In the genomic region with DNA sequence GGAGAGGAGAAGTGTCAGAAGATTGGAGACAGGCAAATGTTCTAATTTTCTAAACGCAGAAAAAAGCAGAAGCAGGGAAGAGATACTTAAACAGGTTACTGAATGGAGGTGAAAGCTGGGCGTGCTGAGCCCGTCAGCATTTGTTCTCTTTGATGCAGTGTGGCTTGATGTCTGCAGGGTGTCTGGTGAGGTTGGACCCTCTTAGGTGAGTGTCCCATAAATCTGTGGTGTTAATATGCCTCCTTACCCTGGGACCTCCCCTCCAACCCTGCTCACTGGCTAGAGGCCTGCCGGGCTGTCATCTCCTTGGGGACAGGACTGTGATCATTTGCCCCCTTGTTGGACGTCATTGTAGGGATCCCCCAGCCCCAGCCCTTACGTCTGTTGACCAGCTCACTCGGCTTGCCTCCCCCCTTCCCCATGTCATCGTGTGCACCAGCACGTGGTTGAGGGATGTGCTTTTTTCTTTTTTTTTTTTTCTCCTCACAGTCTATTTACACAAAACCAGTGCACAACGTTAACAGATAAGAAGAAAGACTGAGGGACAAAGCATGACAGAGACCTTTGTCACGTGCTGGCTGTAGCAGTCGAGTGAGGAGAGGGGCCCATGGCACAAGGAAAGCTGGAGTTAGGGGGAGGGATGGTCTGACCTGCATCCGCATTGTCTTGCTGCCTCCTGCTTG, we compare ENCODE assay signal across 12 cellular contexts. TPM values are rescaled to one million over a fixed set of nuclear protein-coding genes. Genes with fewer than 3 reads are reported as not detected.
DNase-seq lines count a peak whose midpoint lies in the region; ATAC-seq and TF ChIP-seq lines count a peak whose summit lies in the region.
"Had no signal": no experiment of that assay in that cellular context is flagged by ENCODE, and none has a peak within 500 bp of the region (broad histone marks: within the 10 kb centered on the region; RNA-seq: fewer than 3 reads in every experiment).

No MANE protein-coding gene starts in this region.

- H4K20me1 ChIP-seq in BLaER1 treated with 17β-estradiol and CSF1 and Interleukin-3, amounts not matched to agents 10 nM and 100 nM: peaks cover 0 to 28% (median 0%) of the 10 kb centered on the region in 11 experiments; a peak in 3 of 22 replicates
- no peaks in the 10 kb centered on the region for H4K20me1 ChIP-seq in DOHH2 (ENCODE audit: control insufficient read depth, insufficient read depth, low read depth, low read length)

- peaks cover 64 to 91% (median 88%) of the 10 kb centered on the region in 10 experiments for H3K4me1 ChIP-seq in BLaER1 treated with 17β-estradiol and CSF1 and Interleukin-3, amounts not matched to agents 10 nM and 100 nM
- H3K4me1 ChIP-seq in DOHH2 (ENCODE audit: control insufficient read depth, low read length) (peaks cover 84% of the 10 kb centered on the region), muscle layer of duodenum (ENCODE audit: control insufficient read depth in 1 of 2, insufficient read depth in 2 of 2, low read length in 2 of 2) (peaks cover 50 to 52% of the 10 kb centered on the region in 2 donors)

- no peaks in the 10 kb centered on the region for H3K27me3 Mint-ChIP-seq in activated CD8-positive, alpha-beta T cell treated with anti-CD3 and anti-CD28 coated beads for 36 hours

- TF ChIP-seq CTCF in DOHH2 (IDR thresholded peaks at IDR 0.05; ENCODE audit: low read depth, low read length, poor library complexity, severe bottlenecking) (no peak), brain microvascular endothelial cell (IDR thresholded peaks at IDR 0.05; ENCODE audit: low read depth, low read length, missing control alignments) (no peak)
- TF ChIP-seq CTCF in activated CD8-positive, alpha-beta T cell treated with anti-CD3 and anti-CD28 coated beads for 36 hours (IDR thresholded peaks at IDR 0.05): no peak

- peak overlapping the region in 10 of 11 experiments; percentile 47 to 100 (median 98); a peak in 20 of 22 replicates for H3K27ac ChIP-seq in BLaER1 treated with 17β-estradiol and CSF1 and Interleukin-3, amounts not matched to agents 10 nM and 100 nM
- H3K27ac ChIP-seq in DOHH2 (ENCODE audit: low read depth, low read length) (peak overlapping the region; percentile 64), muscle layer of duodenum (ENCODE audit: low read length) (peak overlapping the region; percentile 18), brain microvascular endothelial cell (no peak overlapping the region)
- H3K27ac ChIP-seq: body of pancreas, lower lobe of right lung had no signal

- H3K36me3 Mint-ChIP-seq in activated CD8-positive, alpha-beta T cell treated with anti-CD3 and anti-CD28 coated beads for 36 hours (ENCODE audit: low read depth): peaks cover 67% of the 10 kb centered on the region

- peak overlapping the region; percentile 8 for H3K4me3 Mint-ChIP-seq in activated CD8-positive, alpha-beta T cell treated with anti-CD3 and anti-CD28 coated beads for 36 hours

- intact Hi-C loops in activated CD8-positive, alpha-beta T cell treated with anti-CD3 and anti-CD28 coated beads for 36 hours (cut with micrococcal nuclease): no loop called here

- peaks cover 0 to 45% (median 27%) of the 10 kb centered on the region in 11 experiments; a peak in 13 of 22 replicates for H3K9me3 ChIP-seq in BLaER1 treated with 17β-estradiol and CSF1 and Interleukin-3, amounts not matched to agents 10 nM and 100 nM (replicated peaks in 1 of 11)
- H3K9me3 ChIP-seq in DOHH2 (ENCODE audit: control insufficient read depth, insufficient read depth, low read length): no peaks in the 10 kb centered on the region
- H3K9me3 ChIP-seq in muscle layer of duodenum (ENCODE audit: control insufficient read depth in 1 of 2, low read length in 2 of 2): no peaks in the 10 kb centered on the region
- H3K9me3 ChIP-seq: body of pancreas, lower lobe of right lung, SK-N-SH had no signal

- H3K27ac Mint-ChIP-seq in activated CD8-positive, alpha-beta T cell treated with anti-CD3 and anti-CD28 coated beads for 36 hours: peak overlapping the region; percentile 93

- in situ Hi-C loops in brain microvascular endothelial cell (cut with HindIII; ENCODE audit: low pct_ligation_motif_present, low sequenced_read_pairs): no loop called here

- H3K9me2 ChIP-seq in DOHH2 (replicated peaks; ENCODE audit: control insufficient read depth, low read length): no peaks in the 10 kb centered on the region
- H3K9me2 ChIP-seq: SK-N-SH had no signal

- CTCF ChIA-PET in activated CD8-positive, alpha-beta T cell treated with anti-CD3 and anti-CD28 coated beads for 36 hours (lab: Charles Lee): interaction anchor here (0.9 to 1.5 kb wide), 3 partner anchors 23 to 56 kb away, joined by 3 to 5 read pairs (median 3); no protein-coding TSS in a partner anchor

- no peaks in the 10 kb centered on the region for H3K9me3 Mint-ChIP-seq in activated CD8-positive, alpha-beta T cell treated with anti-CD3 and anti-CD28 coated beads for 36 hours

- DNase-seq in activated CD8-positive, alpha-beta T cell treated with anti-CD3 and anti-CD28 coated beads for 36 hours: no peak
- DNase-seq in DMS79 treated with DMSO at 0.1 percent for 48 hours (lab: John Stamatoyannopoulos, UW) (no peak), brain microvascular endothelial cell (no peak)
- DNase-seq: body of pancreas, lower lobe of right lung, NCI-H1694 treated with DMSO at 0.1 percent for 48 hours, posterior cingulate gyrus, SK-N-SH had no signal

- peaks cover 0 to 69% (median 52%) of the 10 kb centered on the region in 11 experiments; a peak in 19 of 22 replicates for H3K36me3 ChIP-seq in BLaER1 treated with 17β-estradiol and CSF1 and Interleukin-3, amounts not matched to agents 10 nM and 100 nM
- peaks cover 3% of the 10 kb centered on the region for H3K36me3 ChIP-seq in DOHH2 (ENCODE audit: control insufficient read depth, low read length)
- no peaks in the 10 kb centered on the region for H3K36me3 ChIP-seq in muscle layer of duodenum (ENCODE audit: control insufficient read depth in 1 of 2, insufficient read depth in 2 of 2, low read length in 2 of 2)
- H3K36me3 ChIP-seq in brain microvascular endothelial cell (replicated peaks): no peaks in the 10 kb centered on the region
- H3K36me3 ChIP-seq: lower lobe of right lung had no signal

- peaks cover 96% of the 10 kb centered on the region for H3K4me1 Mint-ChIP-seq in activated CD8-positive, alpha-beta T cell treated with anti-CD3 and anti-CD28 coated beads for 36 hours (ENCODE audit: low read depth)

- peak overlapping the region in 4 of 10 experiments; percentile 6 to 45 (median 24); a peak in 4 of 20 replicates for H3K4me3 ChIP-seq in BLaER1 treated with 17β-estradiol and CSF1 and Interleukin-3, amounts not matched to agents 10 nM and 100 nM
- H3K4me3 ChIP-seq in DOHH2 (ENCODE audit: low read length): peak overlapping the region; percentile 33
- no peak overlapping the region for H3K4me3 ChIP-seq in muscle layer of duodenum (ENCODE audit: low read depth in 1 of 2, low read length in 2 of 2)
- H3K4me3 ChIP-seq in brain microvascular endothelial cell (ENCODE audit: low read depth, low read length): no peak overlapping the region
- H3K4me3 ChIP-seq: body of pancreas, lower lobe of right lung had no signal

- no peaks in the 10 kb centered on the region for H3K27me3 ChIP-seq in BLaER1 treated with 17β-estradiol and CSF1 and Interleukin-3, amounts not matched to agents 10 nM and 100 nM
- H3K27me3 ChIP-seq in DOHH2 (ENCODE audit: control insufficient read depth, low read length): no peaks in the 10 kb centered on the region
- no peaks in the 10 kb centered on the region for H3K27me3 ChIP-seq in muscle layer of duodenum (ENCODE audit: low read depth, low read length)
- H3K27me3 ChIP-seq in brain microvascular endothelial cell (replicated peaks): no peaks in the 10 kb centered on the region
- H3K27me3 ChIP-seq: body of pancreas had no signal

- H3F3A ChIP-seq in DOHH2 (ENCODE audit: control insufficient read depth, insufficient read depth): peaks cover 24% of the 10 kb centered on the region

- H3K79me2 ChIP-seq in DOHH2 (ENCODE audit: control insufficient read depth, low read length): peaks cover 90% of the 10 kb centered on the region

- POLR2A ChIA-PET in activated CD8-positive, alpha-beta T cell treated with anti-CD3 and anti-CD28 coated beads for 36 hours (lab: Charles Lee): interaction anchor here (1.0 to 2.3 kb wide), 9 partner anchors 9 to 57 kb away, joined by 3 to 7 read pairs (median 4); no protein-coding TSS in a partner anchor

- H3K4me2 ChIP-seq in BLaER1 treated with 17β-estradiol and CSF1 and Interleukin-3, amounts not matched to agents 10 nM and 100 nM: peak overlapping the region; percentile 80 to 99 (median 95)
- H3K4me2 ChIP-seq in DOHH2 (ENCODE audit: low read length): peak overlapping the region; percentile 94
- H3K4me2 ChIP-seq: SK-N-SH had no signal

- ATAC-seq in activated CD8-positive, alpha-beta T cell treated with anti-CD3 and anti-CD28 coated beads for 36 hours: no peak
- no peak for ATAC-seq in HG03108 (IDR thresholded peaks at IDR 0.05; ENCODE audit: unreplicated experiment)
- ATAC-seq: body of pancreas had no signal

- H3K9ac ChIP-seq in BLaER1 treated with 17β-estradiol and CSF1 and Interleukin-3, amounts not matched to agents 10 nM and 100 nM: peak overlapping the region in 9 of 11 experiments; percentile 25 to 88 (median 85); a peak in 16 of 22 replicates
- H3K9ac ChIP-seq: SK-N-SH had no signal

RNA-seq across cellular contexts. Expression of a gene that starts 56.4 kb away (rescaled TPM):
- total RNA-seq in activated CD8-positive, alpha-beta T cell treated with anti-CD3 and anti-CD28 coated beads for 36 hours: 10 to 100 TPM; 68.3 to 69.7 TPM
